Comparison of ENCODE assay signal across 1 cellular context in the genomic region with DNA sequence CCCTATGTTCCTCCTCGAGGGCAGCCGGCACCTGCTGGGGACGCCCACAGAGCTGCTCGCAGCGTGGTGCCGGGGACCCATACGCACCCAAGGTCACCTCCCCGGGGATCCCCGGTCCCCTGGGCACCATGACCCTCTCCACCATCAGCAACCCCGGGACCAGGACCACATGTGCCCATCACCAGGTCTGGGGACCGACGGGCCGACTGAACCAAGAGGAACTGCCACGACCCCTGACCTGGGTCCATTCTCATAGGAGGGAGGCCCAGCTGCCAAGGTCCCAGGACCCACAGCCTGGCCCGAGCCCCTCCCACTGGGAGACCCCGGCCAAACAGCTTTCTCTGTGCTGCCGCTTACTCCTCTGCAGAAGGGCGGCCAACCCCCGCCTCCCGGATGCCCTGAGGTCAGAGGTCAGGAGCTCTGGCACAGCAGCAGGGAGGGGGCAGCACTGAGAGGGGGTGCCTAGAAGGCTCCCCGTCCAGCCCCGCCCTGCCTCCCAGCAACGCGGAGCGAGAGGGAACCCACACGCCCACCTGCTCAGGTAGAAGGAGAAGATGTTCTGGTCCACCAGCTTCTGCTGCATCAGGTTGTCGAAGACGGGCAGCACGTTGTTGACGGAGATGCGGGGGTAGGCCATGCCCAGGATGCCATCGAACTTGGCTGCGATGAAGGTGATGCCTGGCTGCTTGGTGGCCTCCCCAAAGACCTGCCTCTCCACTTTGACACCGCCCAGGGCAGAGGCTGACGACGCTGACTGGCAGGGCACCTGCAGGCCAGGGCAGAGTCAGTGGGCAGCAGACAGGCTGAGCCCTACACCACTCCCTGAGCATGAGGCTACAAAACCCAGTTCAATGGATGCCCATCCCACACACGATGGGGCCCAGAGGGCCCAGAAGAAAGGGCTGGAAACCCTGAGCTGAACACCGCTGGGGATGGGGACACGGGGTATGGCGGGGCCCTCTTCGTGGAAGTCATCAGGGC.
A peak's percentile ranks its signal among the peaks of the same experiment; 100 is the strongest.
TF ChIP-seq lines count a peak whose summit lies in the region.

No MANE protein-coding gene starts in this region.

TF ChIP-seq in GM12878, 131 proteins besides CTCF, POLR2A, EP300 and RAD21:
- TF ChIP-seq, protein P1, sequence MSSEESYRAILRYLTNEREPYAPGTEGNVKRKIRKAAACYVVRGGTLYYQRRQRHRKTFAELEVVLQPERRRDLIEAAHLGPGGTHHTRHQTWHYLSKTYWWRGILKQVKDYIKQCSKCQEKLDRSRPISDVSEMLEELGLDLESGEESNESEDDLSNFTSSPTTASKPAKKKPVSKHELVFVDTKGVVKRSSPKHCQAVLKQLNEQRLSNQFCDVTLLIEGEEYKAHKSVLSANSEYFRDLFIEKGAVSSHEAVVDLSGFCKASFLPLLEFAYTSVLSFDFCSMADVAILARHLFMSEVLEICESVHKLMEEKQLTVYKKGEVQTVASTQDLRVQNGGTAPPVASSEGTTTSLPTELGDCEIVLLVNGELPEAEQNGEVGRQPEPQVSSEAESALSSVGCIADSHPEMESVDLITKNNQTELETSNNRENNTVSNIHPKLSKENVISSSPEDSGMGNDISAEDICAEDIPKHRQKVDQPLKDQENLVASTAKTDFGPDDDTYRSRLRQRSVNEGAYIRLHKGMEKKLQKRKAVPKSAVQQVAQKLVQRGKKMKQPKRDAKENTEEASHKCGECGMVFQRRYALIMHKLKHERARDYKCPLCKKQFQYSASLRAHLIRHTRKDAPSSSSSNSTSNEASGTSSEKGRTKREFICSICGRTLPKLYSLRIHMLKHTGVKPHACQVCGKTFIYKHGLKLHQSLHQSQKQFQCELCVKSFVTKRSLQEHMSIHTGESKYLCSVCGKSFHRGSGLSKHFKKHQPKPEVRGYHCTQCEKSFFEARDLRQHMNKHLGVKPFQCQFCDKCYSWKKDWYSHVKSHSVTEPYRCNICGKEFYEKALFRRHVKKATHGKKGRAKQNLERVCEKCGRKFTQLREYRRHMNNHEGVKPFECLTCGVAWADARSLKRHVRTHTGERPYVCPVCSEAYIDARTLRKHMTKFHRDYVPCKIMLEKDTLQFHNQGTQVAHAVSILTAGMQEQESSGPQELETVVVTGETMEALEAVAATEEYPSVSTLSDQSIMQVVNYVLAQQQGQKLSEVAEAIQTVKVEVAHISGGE (CRISPR knock-in tag; IDR thresholded peaks at IDR 0.05): no peak
- TF ChIP-seq GATAD2B (conservative IDR thresholded peaks at IDR 0.05; ENCODE audit: low read depth) (no peak), NR2F1 (conservative IDR thresholded peaks at IDR 0.05) (peak; percentile 47)
- TF ChIP-seq, protein P2, sequence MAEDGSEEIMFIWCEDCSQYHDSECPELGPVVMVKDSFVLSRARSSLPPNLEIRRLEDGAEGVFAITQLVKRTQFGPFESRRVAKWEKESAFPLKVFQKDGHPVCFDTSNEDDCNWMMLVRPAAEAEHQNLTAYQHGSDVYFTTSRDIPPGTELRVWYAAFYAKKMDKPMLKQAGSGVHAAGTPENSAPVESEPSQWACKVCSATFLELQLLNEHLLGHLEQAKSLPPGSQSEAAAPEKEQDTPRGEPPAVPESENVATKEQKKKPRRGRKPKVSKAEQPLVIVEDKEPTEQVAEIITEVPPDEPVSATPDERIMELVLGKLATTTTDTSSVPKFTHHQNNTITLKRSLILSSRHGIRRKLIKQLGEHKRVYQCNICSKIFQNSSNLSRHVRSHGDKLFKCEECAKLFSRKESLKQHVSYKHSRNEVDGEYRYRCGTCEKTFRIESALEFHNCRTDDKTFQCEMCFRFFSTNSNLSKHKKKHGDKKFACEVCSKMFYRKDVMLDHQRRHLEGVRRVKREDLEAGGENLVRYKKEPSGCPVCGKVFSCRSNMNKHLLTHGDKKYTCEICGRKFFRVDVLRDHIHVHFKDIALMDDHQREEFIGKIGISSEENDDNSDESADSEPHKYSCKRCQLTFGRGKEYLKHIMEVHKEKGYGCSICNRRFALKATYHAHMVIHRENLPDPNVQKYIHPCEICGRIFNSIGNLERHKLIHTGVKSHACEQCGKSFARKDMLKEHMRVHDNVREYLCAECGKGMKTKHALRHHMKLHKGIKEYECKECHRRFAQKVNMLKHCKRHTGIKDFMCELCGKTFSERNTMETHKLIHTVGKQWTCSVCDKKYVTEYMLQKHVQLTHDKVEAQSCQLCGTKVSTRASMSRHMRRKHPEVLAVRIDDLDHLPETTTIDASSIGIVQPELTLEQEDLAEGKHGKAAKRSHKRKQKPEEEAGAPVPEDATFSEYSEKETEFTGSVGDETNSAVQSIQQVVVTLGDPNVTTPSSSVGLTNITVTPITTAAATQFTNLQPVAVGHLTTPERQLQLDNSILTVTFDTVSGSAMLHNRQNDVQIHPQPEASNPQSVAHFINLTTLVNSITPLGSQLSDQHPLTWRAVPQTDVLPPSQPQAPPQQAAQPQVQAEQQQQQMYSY (CRISPR knock-in tag; IDR thresholded peaks at IDR 0.05): no peak
